In genomic region chr12:75048763-75049162, GRCh38 we compare ENCODE assay signal across 30 cellular contexts.
"Had no signal": no experiment of that assay in that cellular context is flagged by ENCODE, and none has a peak within 500 bp of the region (broad histone marks: within the 10 kb centered on the region; RNA-seq: fewer than 3 reads in every experiment).

No MANE protein-coding gene starts in this region.

- H3K4me2 ChIP-seq: neural progenitor cell had no signal

- H3K4me1 ChIP-seq: breast epithelium, lower lobe of right lung, neural progenitor cell, parathyroid adenoma, right atrium auricular region, stomach, suprapubic skin, tibial artery had no signal

- H3K27ac ChIP-seq: lower lobe of right lung, neural progenitor cell, parathyroid adenoma, right atrium auricular region, stomach, suprapubic skin, tibial artery had no signal

- FAIRE-seq: kidney had no signal

- H3K36me3 ChIP-seq: breast epithelium, lower lobe of right lung, neural progenitor cell, right atrium auricular region, stomach, suprapubic skin, tibial artery had no signal

- H3K27me3 ChIP-seq: breast epithelium, neural progenitor cell, right atrium auricular region, stomach, suprapubic skin, tibial artery had no signal

- H2AFZ ChIP-seq: neural progenitor cell, parathyroid adenoma had no signal

- H3K4me3 ChIP-seq: breast epithelium, lower lobe of right lung, neural progenitor cell, right atrium auricular region, stomach, suprapubic skin, tibial artery had no signal

- H3K79me2 ChIP-seq: parathyroid adenoma had no signal

- ATAC-seq: activated naive CD4-positive, alpha-beta T cell treated with anti-CD3 and anti-CD28 coated beads, Interleukin-2, amount 50 U/mL, for 72 hours; activated T-cell treated with anti-CD3 and anti-CD28 coated beads, Interleukin-2, amount 50 U/mL, for 72 hours; esophagus mucosa; left colon; natural killer cell; stimulated activated naive B cell treated with anti-CD40 and anti-IgM and Interleukin-4, amounts not matched to agents 10 μg/mL and 1 μg/mL and 100 μg/mL, for 72 hours; WTC11 had no signal

- H3K9ac ChIP-seq: neural progenitor cell, parathyroid adenoma had no signal

- DNase-seq: activated CD4-positive, alpha-beta T cell treated with anti-CD3 and anti-CD28 coated beads, Interleukin-2, amount 50 U/mL, for 4 hours; activated naive CD4-positive, alpha-beta T cell; activated T-cell treated with anti-CD3 and anti-CD28 coated beads for 4 hours; activated T-cell treated with anti-CD3 and anti-CD28 coated beads, Interleukin-2, amount 50 U/mL, for 72 hours; central memory CD4-positive, alpha-beta T cell; endodermal cell; foreskin fibroblast; head of caudate nucleus; hippocampal formation; immature natural killer cell; kidney; left colon; lower lobe of right lung; mesendoderm; natural killer cell; occipital lobe; stimulated activated CD4-positive, alpha-beta T cell treated with anti-CD3 and anti-CD28 coated beads, Interleukin-15, amount 100 ng/mL, for 24 hours; stimulated activated CD4-positive, alpha-beta T cell treated with anti-CD3 and anti-CD28 coated beads, Interleukin-2, amount 100 ng/mL, for 24 hours; stimulated activated naive B cell treated with anti-CD40 and anti-IgM and Interleukin-4, amounts not matched to agents 10 μg/mL and 1 μg/mL and 100 μg/mL, for 72 hours; stomach; T-helper 2 cell; tibial artery had no signal

- H3K9me3 ChIP-seq: breast epithelium, lower lobe of right lung, right atrium auricular region, stomach, suprapubic skin, tibial artery had no signal
